ENCODE assay signal across 8 cellular contexts in genomic region chr1:231421971-231422797, GRCh38. TPM values are rescaled to one million over a fixed set of nuclear protein-coding genes. Genes with fewer than 3 reads are reported as not detected.
DNase-seq lines count a peak whose midpoint lies in the region; FAIRE-seq and TF ChIP-seq lines count a peak whose summit lies in the region.

EGLN1 (minus strand) TSS chr1:231422287; CDS start chr1:231421888, 399 bp downstream.

- TF ChIP-seq CTCF in MM.1S (IDR thresholded peaks at IDR 0.05; ENCODE audit: low read length), result peak; percentile 54

- H3K9me3 ChIP-seq in MM.1S (replicated peaks; ENCODE audit: insufficient read depth, low read length), result no peaks in the 10 kb centered on the region

- H3K27ac ChIP-seq in MM.1S (ENCODE audit: low read length), result peak within 1 kb of the TSS; percentile 80
- H3K27ac ChIP-seq in substantia nigra (ENCODE audit: low read depth, low read length, poor library complexity, severe bottlenecking), result peak within 1 kb of the TSS; percentile 90

- DNase-seq in GM03348 (ENCODE audit: low spot score), result peak; percentile 97
- DNase-seq in HCEC 1CT, result peak; percentile 91
- peak; percentile 95 for DNase-seq in MM.1S
- DNase-seq in SK-MEL-5 (ENCODE audit: low read depth, low spot score), result peak; percentile 75
- DNase-seq in activated naive CD4-positive, alpha-beta T cell treated with Interleukin-2 at 50 U/mL for 16 hours, result peak; percentile 82
- DNase-seq in frontal cortex (ENCODE audit: low spot score in 2 of 2), result peak; percentile 83 to 87
- DNase-seq in non-pigmented ciliary epithelial cell (ENCODE audit: low read depth), result peak; percentile 67
- peak in 48 of 49 donors; percentile 16 to 92 (median 76) for DNase-seq in substantia nigra (lab: John Stamatoyannopoulos, UW)

- H3K9me2 ChIP-seq in MM.1S (replicated peaks; ENCODE audit: insufficient read depth, low read length), result no peaks in the 10 kb centered on the region

- H3K4me3 ChIP-seq in MM.1S (ENCODE audit: low read length), result peak within 1 kb of the TSS; percentile 81

- H3F3A ChIP-seq in MM.1S (ENCODE audit: insufficient read depth, low read length), result peaks cover 24% of the 10 kb centered on the region

- peak within 1 kb of the TSS; percentile 95 for H3K4me2 ChIP-seq in MM.1S (ENCODE audit: low read depth, low read length)

- FAIRE-seq in frontal cortex (lab: Jason Lieb, UNC), result no peak

- peak within 1 kb of the TSS; percentile 70 for H3K9ac ChIP-seq in MM.1S (ENCODE audit: low read length)

- peaks cover 22% of the 10 kb centered on the region for H3K4me1 ChIP-seq in MM.1S (ENCODE audit: low read length)

- in situ Hi-C loops in SK-MEL-5 (cut with HindIII; ENCODE audit: low pct_unique_long_range_greater_than_20kb, low sequenced_read_pairs), result no loop called here

- no peaks in the 10 kb centered on the region for H4K20me1 ChIP-seq in MM.1S (ENCODE audit: insufficient read depth, low read length)

- no peaks in the 10 kb centered on the region for H3K36me3 ChIP-seq in MM.1S (replicated peaks; ENCODE audit: insufficient read depth, low read length)

- H3K27me3 ChIP-seq in MM.1S (replicated peaks; ENCODE audit: insufficient read depth, low read length), result no peaks in the 10 kb centered on the region

- H3K79me2 ChIP-seq in MM.1S (ENCODE audit: low read length), result peaks cover 40% of the 10 kb centered on the region

- peak within 1 kb of the TSS; percentile 91 for H2AFZ ChIP-seq in MM.1S (ENCODE audit: low read length)

RNA-seq across cellular contexts. Expression of gene EGLN1, which starts in this region (rescaled TPM):
- total RNA-seq in SK-MEL-5 (2014; rRNA removed; shearing (Covaris generic)), result 66.6 and 74.4 TPM in 2 replicates
- 25.5 and 34.9 TPM in 2 replicates for polyA plus RNA-seq in SK-MEL-5 (2015; cell fraction: cytosol; rRNA removed)
- 7.0 and 8.4 TPM in 2 replicates for polyA plus RNA-seq in SK-MEL-5 (2015; cell fraction: nucleus; rRNA removed)
- 91.3 TPM for total RNA-seq in frontal cortex

Comparison
In these comparisons a context has a peak if more than half of its experiments do, and no peak if none do; other contexts are left out.
1. Peak in every context shown above with its lines: DNase-seq, H3K4me3 ChIP-seq and H3K27ac ChIP-seq.